In genomic region chr4:169048867-169049266, GRCh38 we compare ENCODE assay signal across 30 cellular contexts.
"Had no signal": no experiment of that assay in that cellular context is flagged by ENCODE, and none has a peak within 500 bp of the region (broad histone marks: within the 10 kb centered on the region; RNA-seq: fewer than 3 reads in every experiment).

No MANE protein-coding gene starts in this region.

- H3K27me3 ChIP-seq: ascending aorta, brain microvascular endothelial cell, esophagus squamous epithelium, heart right ventricle had no signal

- H3K27ac Mint-ChIP-seq: activated CD4-positive, alpha-beta memory T cell treated with anti-CD3 and anti-CD28 coated beads for 36 hours; activated CD4-positive, alpha-beta T cell treated with anti-CD3 and anti-CD28 coated beads for 36 hours; activated CD4-positive, alpha-beta T cell treated with anti-CD3 and anti-CD28 coated beads, Interleukin-2, amount 10 ng/mL, durations not matched to agents 24 days and 14 days; activated CD8-positive, alpha-beta memory T cell treated with anti-CD3 and anti-CD28 coated beads, Interleukin-2, amount 10 ng/mL, durations not matched to agents 7 days and 5 days; activated CD8-positive, alpha-beta T cell treated with anti-CD3 and anti-CD28 coated beads, Interleukin-2, amount 10 ng/mL, durations not matched to agents 7 days and 5 days; activated naive CD4-positive, alpha-beta T cell treated with anti-CD3 and anti-CD28 coated beads, Interleukin-2, amount 10 ng/mL, durations not matched to agents 7 days and 5 days; activated naive CD4-positive, alpha-beta T cell treated with anti-CD3 and anti-CD28 coated beads, Interleukin-2, amount 50 U/mL, for 72 hours; activated naive CD8-positive, alpha-beta T cell treated with anti-CD3 and anti-CD28 coated beads, Interleukin-2, amount 10 ng/mL, durations not matched to agents 7 days and 5 days; activated T-cell treated with anti-CD3 and anti-CD28 coated beads, Interleukin-2, amount 50 U/mL, for 72 hours; effector memory CD8-positive, alpha-beta T cell; T-helper 17 cell; T-helper 2 cell treated with Interferon-gamma antibody and Interleukin-4, amounts not matched to agents 5 μg/mL and 100 μg/mL, for 36 hours had no signal

- H3K4me3 ChIP-seq: ascending aorta, coronary artery, esophagus squamous epithelium, heart right ventricle had no signal

- DNase-seq: activated CD4-positive, alpha-beta memory T cell treated with anti-CD3 and anti-CD28 coated beads for 36 hours; activated CD4-positive, alpha-beta T cell treated with anti-CD3 and anti-CD28 coated beads for 36 hours; activated CD4-positive, alpha-beta T cell treated with anti-CD3 and anti-CD28 coated beads, Interleukin-2, amount 10 ng/mL, durations not matched to agents 24 days and 14 days; activated CD4-positive, CD25-positive, alpha-beta regulatory T cell; activated CD4-positive, CD25-positive, alpha-beta regulatory T cell treated with anti-CD3 and anti-CD28 coated beads, Interleukin-2, amount 50 U/mL, for 72 hours; activated CD8-positive, alpha-beta memory T cell treated with anti-CD3 and anti-CD28 coated beads, Interleukin-2, amount 10 ng/mL, durations not matched to agents 7 days and 5 days; activated CD8-positive, alpha-beta memory T cell treated with anti-CD3 and anti-CD28 coated beads, Interleukin-2, amount 50 U/mL, for 4 hours; activated CD8-positive, alpha-beta T cell treated with anti-CD3 and anti-CD28 coated beads, Interleukin-2, amount 10 ng/mL, durations not matched to agents 7 days and 5 days; activated gamma-delta T cell; activated naive CD4-positive, alpha-beta T cell; activated naive CD4-positive, alpha-beta T cell treated with anti-CD3 and anti-CD28 coated beads, Interleukin-2, amount 10 ng/mL, durations not matched to agents 7 days and 5 days; activated naive CD8-positive, alpha-beta T cell treated with anti-CD3 and anti-CD28 coated beads, Interleukin-2, amount 10 ng/mL, durations not matched to agents 7 days and 5 days; activated T-cell treated with anti-CD3 and anti-CD28 coated beads, Interleukin-2, amount 50 U/mL, for 1 hour; activated T-cell treated with anti-CD3 and anti-CD28 coated beads, Interleukin-2, amount 50 U/mL, for 72 hours; brain microvascular endothelial cell; dermis blood vessel endothelial cell; effector CD4-positive, alpha-beta T cell; effector memory CD8-positive, alpha-beta T cell; esophagus squamous epithelium; glutamatergic neuron; heart right ventricle; T-helper 1 cell; T-helper 17 cell; T1000 had no signal

- H3K36me3 Mint-ChIP-seq: activated CD4-positive, alpha-beta memory T cell treated with anti-CD3 and anti-CD28 coated beads for 36 hours; activated CD8-positive, alpha-beta memory T cell treated with anti-CD3 and anti-CD28 coated beads, Interleukin-2, amount 10 ng/mL, durations not matched to agents 7 days and 5 days; activated naive CD4-positive, alpha-beta T cell treated with anti-CD3 and anti-CD28 coated beads, Interleukin-2, amount 10 ng/mL, durations not matched to agents 7 days and 5 days; activated naive CD4-positive, alpha-beta T cell treated with anti-CD3 and anti-CD28 coated beads, Interleukin-2, amount 50 U/mL, for 72 hours; activated naive CD8-positive, alpha-beta T cell treated with anti-CD3 and anti-CD28 coated beads, Interleukin-2, amount 10 ng/mL, durations not matched to agents 7 days and 5 days had no signal

- H3K4me3 Mint-ChIP-seq: activated CD4-positive, alpha-beta memory T cell treated with anti-CD3 and anti-CD28 coated beads for 36 hours; activated CD4-positive, alpha-beta T cell treated with anti-CD3 and anti-CD28 coated beads for 36 hours; activated CD4-positive, alpha-beta T cell treated with anti-CD3 and anti-CD28 coated beads, Interleukin-2, amount 10 ng/mL, durations not matched to agents 24 days and 14 days; activated CD8-positive, alpha-beta memory T cell treated with anti-CD3 and anti-CD28 coated beads, Interleukin-2, amount 10 ng/mL, durations not matched to agents 7 days and 5 days; activated CD8-positive, alpha-beta T cell treated with anti-CD3 and anti-CD28 coated beads, Interleukin-2, amount 10 ng/mL, durations not matched to agents 7 days and 5 days; activated naive CD4-positive, alpha-beta T cell treated with anti-CD3 and anti-CD28 coated beads, Interleukin-2, amount 10 ng/mL, durations not matched to agents 7 days and 5 days; activated naive CD8-positive, alpha-beta T cell treated with anti-CD3 and anti-CD28 coated beads, Interleukin-2, amount 10 ng/mL, durations not matched to agents 7 days and 5 days; activated T-cell treated with anti-CD3 and anti-CD28 coated beads, Interleukin-2, amount 50 U/mL, for 72 hours; central memory CD8-positive, alpha-beta T cell; effector memory CD8-positive, alpha-beta T cell; T-helper 17 cell; T-helper 2 cell treated with Interferon-gamma antibody and Interleukin-4, amounts not matched to agents 5 μg/mL and 100 μg/mL, for 36 hours had no signal

- H3K36me3 ChIP-seq: ascending aorta, brain microvascular endothelial cell, esophagus squamous epithelium, heart right ventricle had no signal

- H3K27ac ChIP-seq: ascending aorta, brain microvascular endothelial cell, coronary artery, epithelial cell of prostate, esophagus squamous epithelium had no signal

- ATAC-seq: activated CD4-positive, alpha-beta T cell treated with anti-CD3 and anti-CD28 coated beads for 36 hours; activated CD8-positive, alpha-beta memory T cell treated with anti-CD3 and anti-CD28 coated beads, Interleukin-2, amount 10 ng/mL, durations not matched to agents 7 days and 5 days; activated CD8-positive, alpha-beta T cell treated with anti-CD3 and anti-CD28 coated beads, Interleukin-2, amount 10 ng/mL, durations not matched to agents 7 days and 5 days; activated naive CD4-positive, alpha-beta T cell treated with anti-CD3 and anti-CD28 coated beads, Interleukin-2, amount 50 U/mL, for 72 hours; activated T-cell treated with anti-CD3 and anti-CD28 coated beads, Interleukin-2, amount 50 U/mL, for 72 hours; effector memory CD8-positive, alpha-beta T cell; heart right ventricle; T-helper 17 cell had no signal

- H3K27me3 Mint-ChIP-seq: activated CD4-positive, alpha-beta T cell treated with anti-CD3 and anti-CD28 coated beads for 36 hours; activated CD4-positive, alpha-beta T cell treated with anti-CD3 and anti-CD28 coated beads, Interleukin-2, amount 10 ng/mL, durations not matched to agents 24 days and 14 days; activated CD8-positive, alpha-beta memory T cell treated with anti-CD3 and anti-CD28 coated beads, Interleukin-2, amount 10 ng/mL, durations not matched to agents 7 days and 5 days; activated naive CD4-positive, alpha-beta T cell treated with anti-CD3 and anti-CD28 coated beads, Interleukin-2, amount 10 ng/mL, durations not matched to agents 7 days and 5 days; central memory CD8-positive, alpha-beta T cell had no signal

- H3K9me3 ChIP-seq: ascending aorta, esophagus squamous epithelium, heart right ventricle had no signal

- H3K9me3 Mint-ChIP-seq: activated CD4-positive, alpha-beta memory T cell treated with anti-CD3 and anti-CD28 coated beads for 36 hours; activated CD4-positive, alpha-beta T cell treated with anti-CD3 and anti-CD28 coated beads, Interleukin-2, amount 10 ng/mL, durations not matched to agents 24 days and 14 days; activated naive CD4-positive, alpha-beta T cell treated with anti-CD3 and anti-CD28 coated beads, Interleukin-2, amount 10 ng/mL, durations not matched to agents 7 days and 5 days; activated naive CD4-positive, alpha-beta T cell treated with anti-CD3 and anti-CD28 coated beads, Interleukin-2, amount 50 U/mL, for 72 hours; activated naive CD8-positive, alpha-beta T cell treated with anti-CD3 and anti-CD28 coated beads, Interleukin-2, amount 10 ng/mL, durations not matched to agents 7 days and 5 days; activated T-cell treated with anti-CD3 and anti-CD28 coated beads, Interleukin-2, amount 50 U/mL, for 72 hours; central memory CD8-positive, alpha-beta T cell; effector memory CD8-positive, alpha-beta T cell; T-helper 2 cell treated with Interferon-gamma antibody and Interleukin-4, amounts not matched to agents 5 μg/mL and 100 μg/mL, for 36 hours had no signal

- H3K4me1 Mint-ChIP-seq: activated CD4-positive, alpha-beta T cell treated with anti-CD3 and anti-CD28 coated beads for 36 hours; activated CD4-positive, alpha-beta T cell treated with anti-CD3 and anti-CD28 coated beads, Interleukin-2, amount 10 ng/mL, durations not matched to agents 24 days and 14 days; activated CD8-positive, alpha-beta memory T cell treated with anti-CD3 and anti-CD28 coated beads, Interleukin-2, amount 10 ng/mL, durations not matched to agents 7 days and 5 days; activated naive CD4-positive, alpha-beta T cell treated with anti-CD3 and anti-CD28 coated beads, Interleukin-2, amount 10 ng/mL, durations not matched to agents 7 days and 5 days; activated naive CD8-positive, alpha-beta T cell treated with anti-CD3 and anti-CD28 coated beads, Interleukin-2, amount 10 ng/mL, durations not matched to agents 7 days and 5 days; central memory CD8-positive, alpha-beta T cell; T-helper 17 cell had no signal

- H3K4me1 ChIP-seq: ascending aorta, esophagus squamous epithelium had no signal
